In the genomic region with DNA sequence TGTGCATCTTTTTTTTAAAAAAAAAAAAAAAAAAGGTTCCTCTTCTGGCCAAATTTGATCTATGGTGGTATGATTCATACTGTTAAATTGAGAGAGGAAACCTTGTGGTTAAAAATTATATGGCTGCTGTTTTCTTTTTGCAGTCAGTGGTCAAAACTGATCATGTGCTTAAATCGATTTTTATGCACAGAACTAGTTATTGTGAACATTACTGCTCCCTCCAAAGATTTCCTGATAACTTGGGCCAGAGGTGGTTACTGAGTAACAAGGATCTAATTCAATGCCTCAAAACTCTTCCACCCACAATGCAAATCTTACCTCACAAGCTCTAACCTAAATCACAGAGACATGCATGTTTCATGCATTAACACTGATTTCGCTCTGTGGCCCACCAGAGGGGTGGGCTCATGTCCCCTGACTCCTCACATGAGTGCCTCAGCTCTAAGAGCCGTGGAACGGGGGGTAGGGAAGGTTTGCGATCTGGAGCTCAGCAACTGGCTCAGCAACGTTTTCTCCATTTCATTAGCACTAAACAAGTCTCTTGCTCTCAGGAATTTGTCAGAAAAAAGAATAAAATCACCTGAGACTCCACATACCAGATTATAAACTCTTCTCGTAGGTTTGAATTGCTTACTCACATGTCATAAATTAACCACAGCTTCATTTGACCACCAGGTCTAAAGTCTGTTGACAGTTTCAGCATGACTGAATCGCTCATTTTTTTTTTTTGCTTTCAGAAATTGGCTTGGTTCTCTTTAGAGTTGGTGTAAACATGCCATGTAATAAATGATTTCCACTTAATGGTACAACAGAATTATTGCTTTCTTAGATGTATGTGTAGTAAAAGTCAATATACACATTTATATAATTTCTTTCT, we compare ENCODE assay signal across 11 cellular contexts.
DNase-seq lines count a peak whose midpoint lies in the region; ATAC-seq and TF ChIP-seq lines count a peak whose summit lies in the region.
"Had no signal": no experiment of that assay in that cellular context is flagged by ENCODE, and none has a peak within 500 bp of the region (broad histone marks: within the 10 kb centered on the region; RNA-seq: fewer than 3 reads in every experiment).

No MANE protein-coding gene starts in this region.

- ATAC-seq in GM19035 (IDR thresholded peaks at IDR 0.05; ENCODE audit: unreplicated experiment) (peak; percentile 54), HG03108 (IDR thresholded peaks at IDR 0.05; ENCODE audit: unreplicated experiment) (peak; percentile 64), upper lobe of left lung (ENCODE audit: low FRiP score in 2 of 2) (no peak)
- ATAC-seq: Panc1, right cardiac atrium had no signal

- no peak overlapping the region for H3K9ac ChIP-seq in MM.1S (ENCODE audit: low read length)

- H3K4me2 ChIP-seq in MM.1S (ENCODE audit: low read depth, low read length), result no peak overlapping the region

- TF ChIP-seq CTCF in upper lobe of left lung (IDR thresholded peaks at IDR 0.05), result no peak
- no peak for TF ChIP-seq CTCF in MM.1S (IDR thresholded peaks at IDR 0.05; ENCODE audit: low read length)

- no peaks in the 10 kb centered on the region for H4K20me1 ChIP-seq in MM.1S (ENCODE audit: insufficient read depth, low read length)

- no peaks in the 10 kb centered on the region for H3K79me2 ChIP-seq in MM.1S (ENCODE audit: low read length)

- DNase-seq in SK-MEL-5 (ENCODE audit: low read depth, low spot score) (peak; percentile 91), mucosa of gallbladder (ENCODE audit: low spot score) (peak; percentile 20), upper lobe of left lung (no peak), caudate nucleus (lab: John Stamatoyannopoulos, UW) (no peak), MM.1S (no peak), NCI-H2227 (lab: John Stamatoyannopoulos, UW; ENCODE audit: unreplicated experiment) (no peak)
- DNase-seq: foreskin fibroblast, right cardiac atrium had no signal

- H3K36me3 ChIP-seq in upper lobe of left lung (peaks cover 2 to 27% (median 7%) of the 10 kb centered on the region in 4 donors), MM.1S (replicated peaks; ENCODE audit: insufficient read depth, low read length) (no peaks in the 10 kb centered on the region)

- in situ Hi-C loops in SK-MEL-5 (cut with HindIII; ENCODE audit: low pct_unique_long_range_greater_than_20kb, low sequenced_read_pairs), result no loop called here

- H3K27ac ChIP-seq in upper lobe of left lung (no peak overlapping the region), caudate nucleus (ENCODE audit: low read depth, low read length) (no peak overlapping the region), MM.1S (ENCODE audit: low read length) (no peak overlapping the region)

- H3K4me1 ChIP-seq in upper lobe of left lung (no peaks in the 10 kb centered on the region), MM.1S (ENCODE audit: low read length) (no peaks in the 10 kb centered on the region)

- H3F3A ChIP-seq in MM.1S (ENCODE audit: insufficient read depth, low read length), result no peaks in the 10 kb centered on the region

- H3K4me3 ChIP-seq in upper lobe of left lung, result no peak overlapping the region
- H3K4me3 ChIP-seq in MM.1S (ENCODE audit: low read length), result no peak overlapping the region

- H3K27me3 ChIP-seq in upper lobe of left lung, result no peaks in the 10 kb centered on the region
- H3K27me3 ChIP-seq in MM.1S (replicated peaks; ENCODE audit: insufficient read depth, low read length), result no peaks in the 10 kb centered on the region

- TF ChIP-seq POLR2A in upper lobe of left lung (IDR thresholded peaks at IDR 0.05), result no peak

- no peaks in the 10 kb centered on the region for H3K9me2 ChIP-seq in MM.1S (replicated peaks; ENCODE audit: insufficient read depth, low read length)

- 74 to 83% methylated on average over 8 of the region's 8 CpGs for WGBS in upper lobe of left lung, 2 donors

- TF ChIP-seq EP300 in upper lobe of left lung (IDR thresholded peaks at IDR 0.05), result no peak

- H3K9me3 ChIP-seq in upper lobe of left lung (no peaks in the 10 kb centered on the region), MM.1S (replicated peaks; ENCODE audit: insufficient read depth, low read length) (no peaks in the 10 kb centered on the region)

- H2AFZ ChIP-seq in MM.1S (ENCODE audit: low read length), result no peak overlapping the region

Comparison
In these comparisons a context has a peak if more than half of its experiments do, and no peak if none do; other contexts are left out.
1. ATAC-seq: peak in GM19035 (single experiment) and HG03108 (single experiment); none in upper lobe of left lung (0 of 2).
2. DNase-seq: peak in SK-MEL-5 (single experiment) and mucosa of gallbladder (single experiment); none in upper lobe of left lung (0 of 2), caudate nucleus (0 of 61), MM.1S (single experiment) and NCI-H2227 (single experiment).